13 cellular contexts compared by ENCODE assay signal in genomic region chr4:190120108-190120507, GRCh38. TPM values are rescaled to one million over a fixed set of nuclear protein-coding genes. Genes with fewer than 3 reads are reported as not detected.
DNase-seq lines count a peak whose midpoint lies in the region; ATAC-seq, FAIRE-seq and TF ChIP-seq lines count a peak whose summit lies in the region.
"Not testable (repeated sequence)": the region's sequence is repeated elsewhere in the genome, so short reads cannot be mapped to it uniquely, and the experiment has no call there.
"Had no signal": no experiment of that assay in that cellular context is flagged by ENCODE, and none has a peak within 500 bp of the region (broad histone marks: within the 10 kb centered on the region; RNA-seq: fewer than 3 reads in every experiment).

No MANE protein-coding gene starts in this region.

- in situ Hi-C loops in GM23248 (cut with MboI) = not testable (repeated sequence)

- H3K4me1 Mint-ChIP-seq in Caco-2 (ENCODE audit: low read depth, unreplicated experiment); activated naive CD8-positive, alpha-beta T cell treated with anti-CD3 and anti-CD28 coated beads, Interleukin-2, amount 50 U/mL, for 24 hours: not testable (repeated sequence)

- TF ChIP-seq CTCF in Caco-2 (IDR thresholded peaks at IDR 0.05; ENCODE audit: insufficient read depth in 1 of 2, low read depth in 1 of 2, low read length in 1 of 2, severe bottlenecking in 1 of 2, unreplicated experiment in 1 of 2); kidney (IDR thresholded peaks at IDR 0.05; ENCODE audit: borderline replicate concordance, extremely low read depth, insufficient read depth): not testable (repeated sequence)
- 0 out of 2 replicates have a peak, but pooled peaks have one; percentile 43 for TF ChIP-seq CTCF in WERI-Rb-1 (IDR thresholded peaks at IDR 0.05; ENCODE audit: low read depth, low read length)

- not testable (repeated sequence) for H3K79me2 ChIP-seq in GM23248 (ENCODE audit: insufficient read depth)

- H3K27ac ChIP-seq in GM23248; WERI-Rb-1; kidney (ENCODE audit: low read depth in 2 of 2, low read length in 2 of 2): not testable (repeated sequence)

- WGBS in GM23248 (ENCODE audit: low coverage in 1 of 2, low lambda C conversion rate in 2 of 2, missing lambda C conversion rate in 2 of 2), 2 experiments = 72% methylated on average over 9 of the region's 14 CpGs

- not testable (repeated sequence) for H3K27me3 ChIP-seq in Caco-2 (replicated peaks; ENCODE audit: control insufficient read depth, insufficient read depth, low read length); GM23248 (replicated peaks; ENCODE audit: insufficient read depth); WERI-Rb-1 (ENCODE audit: insufficient read depth, low read depth, severe bottlenecking)

- not testable (repeated sequence) for H3K27ac Mint-ChIP-seq in Caco-2 (ENCODE audit: unreplicated experiment); activated naive CD8-positive, alpha-beta T cell treated with anti-CD3 and anti-CD28 coated beads, Interleukin-2, amount 50 U/mL, for 24 hours

- H3F3A ChIP-seq in GM23248 (ENCODE audit: insufficient read depth) = not testable (repeated sequence)

- not testable (repeated sequence) for H3K36me3 Mint-ChIP-seq in Caco-2 (ENCODE audit: insufficient read depth, unreplicated experiment); activated naive CD8-positive, alpha-beta T cell treated with anti-CD3 and anti-CD28 coated beads, Interleukin-2, amount 50 U/mL, for 24 hours (ENCODE audit: low read depth)

- not testable (repeated sequence) for H3K4me3 Mint-ChIP-seq in Caco-2 (ENCODE audit: unreplicated experiment); activated naive CD8-positive, alpha-beta T cell treated with anti-CD3 and anti-CD28 coated beads, Interleukin-2, amount 50 U/mL, for 24 hours

- not testable (repeated sequence) for H3K4me2 ChIP-seq in GM23248 (ENCODE audit: unreplicated experiment)

- not testable (repeated sequence) for H3K4me1 ChIP-seq in Caco-2; GM23248 (ENCODE audit: insufficient read depth); kidney (ENCODE audit: control insufficient read depth in 1 of 2, insufficient read depth in 1 of 2, low read depth in 1 of 2, low read length in 2 of 2)

- H2AFZ ChIP-seq in GM23248 = not testable (repeated sequence)

- not testable (repeated sequence) for H3K9me3 ChIP-seq in Caco-2; GM23248 (ENCODE audit: low read depth); WERI-Rb-1 (ENCODE audit: severe bottlenecking); kidney (ENCODE audit: control insufficient read depth in 1 of 2, low read length in 2 of 2)

- intact Hi-C loops in Caco-2 (cut with micrococcal nuclease; ENCODE audit: unreplicated experiment); kidney (cut with DNase I): not testable (repeated sequence)

- CTCF ChIA-PET in Caco-2 (lab: Charles Lee) = not testable (repeated sequence)

- H3K27me3 Mint-ChIP-seq in Caco-2 (ENCODE audit: insufficient read depth, unreplicated experiment); activated naive CD8-positive, alpha-beta T cell treated with anti-CD3 and anti-CD28 coated beads, Interleukin-2, amount 50 U/mL, for 24 hours: not testable (repeated sequence)

- not testable (repeated sequence) for H3K4me3 ChIP-seq in Caco-2 (ENCODE audit: low read depth, low read length); GM23248; WERI-Rb-1 (ENCODE audit: low read depth, low read length); kidney (ENCODE audit: low read length in 2 of 2)

- ATAC-seq in GM18907 (IDR thresholded peaks at IDR 0.05; ENCODE audit: unreplicated experiment) = peak; percentile 54
- peak; percentile 58 for ATAC-seq in HG03442 (IDR thresholded peaks at IDR 0.05; ENCODE audit: unreplicated experiment)
- ATAC-seq in activated naive CD8-positive, alpha-beta T cell treated with anti-CD3 and anti-CD28 coated beads, Interleukin-2, amount 50 U/mL, for 24 hours = peak; percentile 76

- H3K36me3 ChIP-seq in Caco-2 (ENCODE audit: control insufficient read depth, insufficient read depth, low read length); GM23248 (ENCODE audit: low read depth); WERI-Rb-1; kidney (ENCODE audit: control insufficient read depth in 1 of 2, insufficient read depth in 2 of 2, low read length in 2 of 2): not testable (repeated sequence)

- H3K9me2 ChIP-seq in GM23248 (ENCODE audit: insufficient read depth) = not testable (repeated sequence)

- not testable (repeated sequence) for FAIRE-seq in kidney (lab: Jason Lieb, UNC)

- not testable (repeated sequence) for H4K20me1 ChIP-seq in GM23248 (ENCODE audit: insufficient read depth)

- DNase-seq in Caco-2 (peak; percentile 14 to 26), GM23248 (peak; percentile 24), WERI-Rb-1 (peak; percentile 44), kidney (peak; percentile 59)
- DNase-seq in activated naive CD8-positive, alpha-beta T cell treated with anti-CD3 and anti-CD28 coated beads, Interleukin-2, amount 50 U/mL, for 24 hours = not testable (repeated sequence)
- peak; percentile 59 for DNase-seq in stimulated activated CD4-positive, alpha-beta T cell treated with anti-CD3 and anti-CD28 coated beads, Interleukin-1b, Interleukin-23, amount 100 ng/mL, for 48 hours

- not testable (repeated sequence) for H3K9me3 Mint-ChIP-seq in Caco-2 (ENCODE audit: unreplicated experiment); activated naive CD8-positive, alpha-beta T cell treated with anti-CD3 and anti-CD28 coated beads, Interleukin-2, amount 50 U/mL, for 24 hours

- not testable (repeated sequence) for BruUV-seq in Caco-2 (replicated peaks; lab: Mats Ljungman, UMichigan)

- POLR2A ChIA-PET in Caco-2 (lab: Charles Lee) = not testable (repeated sequence)

- H3K9ac ChIP-seq in GM23248; kidney (ENCODE audit: low read length in 2 of 2): not testable (repeated sequence)

RNA-seq across cellular contexts. Expression of gene DUX4, which starts 53.5 kb away (rescaled TPM):
- not detected in 2 replicates for total RNA-seq in Caco-2 (2022)
- total RNA-seq in GM23248 (2014; rRNA removed; shearing (Covaris generic)) = not detected in 2 replicates
- not detected in 2 replicates for polyA plus RNA-seq in GM23248 (2016; fragmentation: Nextera tagmentation; extraction: Ambion mirVana)
- not detected for total RNA-seq in kidney
- not detected for polyA plus RNA-seq in kidney (ENCODE audit: insufficient read depth, low read depth, low replicate concordance)
- total RNA-seq: cardiac muscle cell, NCI-H460, urinary bladder had no signal
- polyA plus RNA-seq: AG04450, cardiac muscle cell, small intestine, urinary bladder had no signal

RNA-seq across cellular contexts. Expression of gene DBET, which starts 55.8 kb away (rescaled TPM):
- total RNA-seq in Caco-2 (2022) = not detected in 2 replicates
- total RNA-seq in GM23248 (2014; rRNA removed; shearing (Covaris generic)) = not detected in 2 replicates
- not detected in 2 replicates for polyA plus RNA-seq in GM23248 (2016; fragmentation: Nextera tagmentation; extraction: Ambion mirVana)
- total RNA-seq in kidney = not detected
- polyA plus RNA-seq in kidney (ENCODE audit: insufficient read depth, low read depth, low replicate concordance) = not detected
- total RNA-seq: cardiac muscle cell, urinary bladder had no signal
- polyA plus RNA-seq: AG04450, cardiac muscle cell, small intestine, urinary bladder had no signal
